ENCODE assay signal across 10 cellular contexts in genomic region chr10:132187421-132188138, GRCh38. TPM values are rescaled to one million over a fixed set of nuclear protein-coding genes. Genes with fewer than 3 reads are reported as not detected.
DNase-seq lines count a peak whose midpoint lies in the region; ATAC-seq and TF ChIP-seq lines count a peak whose summit lies in the region.
"Had no signal": no experiment of that assay in that cellular context is flagged by ENCODE, and none has a peak within 500 bp of the region (broad histone marks: within the 10 kb centered on the region; RNA-seq: fewer than 3 reads in every experiment).

No MANE protein-coding gene starts in this region.

- POLR2A ChIA-PET in naive thymus-derived CD4-positive, alpha-beta T cell (lab: Charles Lee): no interaction called here

- peaks cover 0 to 15% (median 0%) of the 10 kb centered on the region in 5 donors for H3K36me3 Mint-ChIP-seq in naive thymus-derived CD4-positive, alpha-beta T cell
- no peaks in the 10 kb centered on the region for H3K36me3 Mint-ChIP-seq in stimulated activated memory B cell treated with anti-CD40 and anti-IgM and Interleukin-4, amounts not matched to agents 10 μg/mL and 1 μg/mL and 100 μg/mL, for 72 hours

- H3K9me3 Mint-ChIP-seq in naive thymus-derived CD4-positive, alpha-beta T cell: peaks cover 0 to 2% (median 0%) of the 10 kb centered on the region in 11 donors
- H3K9me3 Mint-ChIP-seq in stimulated activated memory B cell treated with anti-CD40 and anti-IgM and Interleukin-4, amounts not matched to agents 10 μg/mL and 1 μg/mL and 100 μg/mL, for 72 hours: no peaks in the 10 kb centered on the region

- intact Hi-C loops in naive thymus-derived CD4-positive, alpha-beta T cell (cut with micrococcal nuclease): loop anchor here in 1 of 2 donors (10.0 kb wide), 1 partner anchor 347 kb away; the partner anchor contains the start of gene INPP5A

- TF ChIP-seq CTCF in AG09309 (IDR thresholded peaks at IDR 0.05; ENCODE audit: control insufficient read depth, insufficient read depth, low read depth, low read length, missing control alignments): no peak

- peaks cover 61% of the 10 kb centered on the region for H3K27me3 ChIP-seq in HUES48 (ENCODE audit: control insufficient read depth, insufficient read depth, low read length)
- H3K27me3 ChIP-seq in naive thymus-derived CD4-positive, alpha-beta T cell (ENCODE audit: control insufficient read depth in 2 of 2, insufficient read depth in 2 of 2, low read length in 2 of 2): peaks cover 0 to 10% of the 10 kb centered on the region in 2 donors

- H3K4me1 ChIP-seq in HUES48 (ENCODE audit: control insufficient read depth, insufficient read depth, low read length): no peaks in the 10 kb centered on the region
- H3K4me1 ChIP-seq in naive thymus-derived CD4-positive, alpha-beta T cell (ENCODE audit: control insufficient read depth in 2 of 2, insufficient read depth in 2 of 2, low read length in 2 of 2): peaks cover 0 to 7% of the 10 kb centered on the region in 2 donors

- peak overlapping the region in 7 of 10 donors; percentile 51 to 84 (median 58) for H3K4me3 Mint-ChIP-seq in naive thymus-derived CD4-positive, alpha-beta T cell
- H3K4me3 Mint-ChIP-seq in stimulated activated memory B cell treated with anti-CD40 and anti-IgM and Interleukin-4, amounts not matched to agents 10 μg/mL and 1 μg/mL and 100 μg/mL, for 72 hours: no peak overlapping the region

- H3K4me1 Mint-ChIP-seq in naive thymus-derived CD4-positive, alpha-beta T cell: peaks cover 3 to 28% (median 17%) of the 10 kb centered on the region in 7 donors
- peaks cover 16% of the 10 kb centered on the region for H3K4me1 Mint-ChIP-seq in stimulated activated memory B cell treated with anti-CD40 and anti-IgM and Interleukin-4, amounts not matched to agents 10 μg/mL and 1 μg/mL and 100 μg/mL, for 72 hours

- H3K27me3 Mint-ChIP-seq in naive thymus-derived CD4-positive, alpha-beta T cell: peaks cover 0 to 38% (median 31%) of the 10 kb centered on the region in 5 donors
- H3K27me3 Mint-ChIP-seq in stimulated activated memory B cell treated with anti-CD40 and anti-IgM and Interleukin-4, amounts not matched to agents 10 μg/mL and 1 μg/mL and 100 μg/mL, for 72 hours: peaks cover 50% of the 10 kb centered on the region

- peak overlapping the region; percentile 54 for H3K4me3 ChIP-seq in AG09309 (ENCODE audit: control insufficient read depth, low read depth, low read length)
- peak overlapping the region; percentile 68 for H3K4me3 ChIP-seq in HUES48 (ENCODE audit: low read depth, low read length)
- no peak overlapping the region for H3K4me3 ChIP-seq in naive thymus-derived CD4-positive, alpha-beta T cell (ENCODE audit: low read length)

- no peak for ATAC-seq in naive thymus-derived CD4-positive, alpha-beta T cell
- no peak for ATAC-seq in HG02571 (IDR thresholded peaks at IDR 0.05; ENCODE audit: unreplicated experiment)
- ATAC-seq in stimulated activated memory B cell treated with anti-CD40 and anti-IgM and Interleukin-4, amounts not matched to agents 10 μg/mL and 1 μg/mL and 100 μg/mL, for 72 hours: no peak
- no peak for ATAC-seq in GM19351 (IDR thresholded peaks at IDR 0.05; ENCODE audit: unreplicated experiment)

- no peak overlapping the region for H3K27ac ChIP-seq in HUES48 (ENCODE audit: low read depth, low read length)
- no peak overlapping the region for H3K27ac ChIP-seq in naive thymus-derived CD4-positive, alpha-beta T cell (ENCODE audit: low read depth, low read length)
- H3K27ac ChIP-seq: adrenal gland, neutrophil had no signal

- no peaks in the 10 kb centered on the region for H3K9me3 ChIP-seq in HUES48 (ENCODE audit: control insufficient read depth, insufficient read depth, low read length)
- no peaks in the 10 kb centered on the region for H3K9me3 ChIP-seq in naive thymus-derived CD4-positive, alpha-beta T cell (ENCODE audit: control insufficient read depth in 2 of 3, low read length in 3 of 3)
- H3K9me3 ChIP-seq: adrenal gland, neutrophil had no signal

- H3K27ac Mint-ChIP-seq in naive thymus-derived CD4-positive, alpha-beta T cell: no peak overlapping the region
- no peak overlapping the region for H3K27ac Mint-ChIP-seq in stimulated activated memory B cell treated with anti-CD40 and anti-IgM and Interleukin-4, amounts not matched to agents 10 μg/mL and 1 μg/mL and 100 μg/mL, for 72 hours

- CTCF ChIA-PET in naive thymus-derived CD4-positive, alpha-beta T cell (lab: Charles Lee): interaction anchor here (0.9 kb wide), 1 partner anchor 45 kb away, joined by 3 read pairs; no protein-coding TSS in a partner anchor

- no peak overlapping the region; the same call in 1 of the 2 replicates for H3K9ac ChIP-seq in HUES48 (ENCODE audit: low read depth, low read length)

- DNase-seq in AG09309 (ENCODE audit: low read depth): no peak
- DNase-seq in ecto neural progenitor cell (ENCODE audit: low spot score): peak; percentile 62
- DNase-seq in naive thymus-derived CD4-positive, alpha-beta T cell: peak in 1 of 9 donors; percentile 35
- DNase-seq in NOMO-1 treated with DMSO at 0.1 percent for 48 hours (lab: John Stamatoyannopoulos, UW; ENCODE audit: unreplicated experiment): no peak

- H3K36me3 ChIP-seq in HUES48 (ENCODE audit: control insufficient read depth, insufficient read depth, low read length): 0 out of 2 replicates have a peak, but pooled peaks cover 3% of the 10 kb centered on the region
- peaks cover 0 to 5% (median 0%) of the 10 kb centered on the region in 3 experiments for H3K36me3 ChIP-seq in naive thymus-derived CD4-positive, alpha-beta T cell (ENCODE audit: control insufficient read depth in 2 of 3, insufficient read depth in 3 of 3, low read length in 3 of 3)
- H3K36me3 ChIP-seq: adrenal gland, neutrophil had no signal

RNA-seq across cellular contexts. Expression of gene DPYSL4, which starts 0.8 kb away (rescaled TPM):
- 10 to 100 TPM in 2 of 5 experiments, 1 to 10 TPM in 2, under 1 TPM in 1; 0.66 to 60.0 (median 9.4) TPM for total RNA-seq in naive thymus-derived CD4-positive, alpha-beta T cell
- polyA plus RNA-seq in naive thymus-derived CD4-positive, alpha-beta T cell: 10 to 100 TPM in 1 of 2 donors, under 1 TPM in 1; 0.35 to 18.2 TPM
